Comparison of ENCODE assay signal across 8 cellular contexts in the genomic region with DNA sequence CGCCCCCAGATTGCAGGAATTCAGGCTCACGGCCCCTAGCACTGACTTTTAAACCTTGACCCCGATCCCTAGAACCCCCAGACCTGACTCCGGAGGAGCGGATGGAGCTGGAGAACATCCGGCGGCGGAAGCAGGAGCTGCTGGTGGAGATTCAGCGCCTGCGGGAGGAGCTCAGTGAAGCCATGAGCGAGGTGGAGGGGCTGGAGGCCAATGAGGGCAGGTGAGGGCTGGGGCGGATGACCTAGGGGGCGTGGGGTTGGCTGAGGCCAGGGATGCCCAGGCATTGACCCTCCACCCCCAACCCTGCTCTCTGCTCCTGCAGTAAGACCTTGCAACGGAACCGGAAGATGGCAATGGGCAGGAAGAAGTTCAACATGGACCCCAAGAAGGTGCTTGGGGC. TPM values are rescaled to one million over a fixed set of nuclear protein-coding genes. Genes with fewer than 3 reads are reported as not detected.
DNase-seq lines count a peak whose midpoint lies in the region; ATAC-seq and TF ChIP-seq lines count a peak whose summit lies in the region.

No MANE protein-coding gene starts in this region.

- peaks cover 37% of the 10 kb centered on the region for H3K79me1 ChIP-seq in mesenchymal stem cell (replicated peaks; ENCODE audit: low read length, poor library complexity, severe bottlenecking)

- H3K36me3 ChIP-seq in cardiac muscle cell (peaks cover 44% of the 10 kb centered on the region), mesenchymal stem cell (ENCODE audit: control insufficient read depth in 1 of 2, insufficient read depth in 2 of 2, low read depth in 1 of 2, low read length in 2 of 2) (peaks cover 50 to 52% of the 10 kb centered on the region in 2 experiments), urinary bladder (ENCODE audit: insufficient read depth) (peaks cover 4% of the 10 kb centered on the region)

- no peak overlapping the region for H4K91ac ChIP-seq in mesenchymal stem cell (ENCODE audit: low read length)

- H3K27me3 ChIP-seq in cardiac muscle cell = no peaks in the 10 kb centered on the region
- H3K27me3 ChIP-seq in mesenchymal stem cell (ENCODE audit: control insufficient read depth in 1 of 2, insufficient read depth in 1 of 2, low read length in 2 of 2) = no peaks in the 10 kb centered on the region

- H2AK5ac ChIP-seq in mesenchymal stem cell (ENCODE audit: low read length, severe bottlenecking) = no peak overlapping the region

- no peak overlapping the region for H2BK15ac ChIP-seq in mesenchymal stem cell (ENCODE audit: low read depth, poor library complexity, severe bottlenecking)

- no peak overlapping the region for H2BK12ac ChIP-seq in mesenchymal stem cell (ENCODE audit: low read length in 2 of 2)

- peak overlapping the region in 1 of 2 experiments; percentile 22 for H3K18ac ChIP-seq in mesenchymal stem cell (ENCODE audit: low read depth in 1 of 2, low read length in 2 of 2)

- TF ChIP-seq CTCF in cardiac muscle cell (IDR thresholded peaks at IDR 0.05; ENCODE audit: low read depth, low read length) (no peak), brain (conservative IDR thresholded peaks at IDR 0.05) (no peak)

- no peak overlapping the region for H2BK120ac ChIP-seq in mesenchymal stem cell (ENCODE audit: low read depth, low read length)

- H3K9me3 ChIP-seq in cardiac muscle cell (ENCODE audit: low read depth) (no peaks in the 10 kb centered on the region), mesenchymal stem cell (ENCODE audit: control insufficient read depth, low read length) (no peaks in the 10 kb centered on the region)

- no peak for ATAC-seq in left cardiac atrium
- ATAC-seq in HG03565 (IDR thresholded peaks at IDR 0.05; ENCODE audit: unreplicated experiment) = no peak

- H3K27me3 Mint-ChIP-seq in brain = peaks cover 4% of the 10 kb centered on the region

- H3K23ac ChIP-seq in mesenchymal stem cell (ENCODE audit: low read length in 2 of 2) = peak overlapping the region in 1 of 2 experiments; percentile 18

- 93% methylated on average over 13 of the region's 15 CpGs for WGBS in mesenchymal stem cell
- WGBS in urinary bladder = 66% methylated on average over 15 of the region's 15 CpGs

- H3K27ac ChIP-seq in cardiac muscle cell = peak overlapping the region; percentile 99
- no peak overlapping the region for H3K27ac ChIP-seq in mesenchymal stem cell (ENCODE audit: low read length, poor library complexity, severe bottlenecking)
- H3K27ac ChIP-seq in urinary bladder (ENCODE audit: low read depth) = no peak overlapping the region

- H3K4me3 ChIP-seq in cardiac muscle cell (peak overlapping the region; percentile 99), mesenchymal stem cell (ENCODE audit: insufficient read depth in 1 of 2, low read depth in 1 of 2, low read length in 2 of 2) (peak overlapping the region; percentile 84 to 87), urinary bladder (ENCODE audit: low read depth, low read length) (peak overlapping the region; percentile 80)

- peak overlapping the region; percentile 98 for H3K9ac ChIP-seq in mesenchymal stem cell (ENCODE audit: low read length)

- no peak overlapping the region for H3K14ac ChIP-seq in mesenchymal stem cell (ENCODE audit: low read length in 2 of 2)

- intact Hi-C loops in left cardiac atrium (cut with DNase I) = no loop called here

- peaks cover 45% of the 10 kb centered on the region for H3K4me1 Mint-ChIP-seq in brain

- H3K4me1 ChIP-seq in cardiac muscle cell (ENCODE audit: low read depth) (peaks cover 5% of the 10 kb centered on the region), mesenchymal stem cell (ENCODE audit: control insufficient read depth, insufficient read depth, low read depth, low read length) (peaks cover 12% of the 10 kb centered on the region), urinary bladder (ENCODE audit: insufficient read depth) (no peaks in the 10 kb centered on the region)

- H3K4me3 Mint-ChIP-seq in brain = peak overlapping the region; percentile 91 to 93 (median 92)

- H3K9me3 Mint-ChIP-seq in brain = no peaks in the 10 kb centered on the region

- no peak overlapping the region for H4K8ac ChIP-seq in mesenchymal stem cell (ENCODE audit: low read length)

- no peak overlapping the region for H2AFZ ChIP-seq in mesenchymal stem cell (ENCODE audit: low read depth, low read length)

- H2BK5ac ChIP-seq in mesenchymal stem cell (ENCODE audit: low read depth, low read length, poor library complexity, severe bottlenecking) = no peak overlapping the region

- DNase-seq in cardiac muscle cell (ENCODE audit: low read depth in 1 of 2, low spot score in 1 of 2) (no peak), left cardiac atrium (no peak), mesenchymal stem cell (no peak), dermis blood vessel endothelial cell (no peak), mesenteric fat pad (ENCODE audit: low spot score) (no peak)

- peak overlapping the region; percentile 73 for H3K4me2 ChIP-seq in mesenchymal stem cell (ENCODE audit: low read length, poor library complexity, severe bottlenecking)

- H3K4ac ChIP-seq in mesenchymal stem cell (ENCODE audit: low read depth in 1 of 2, low read length in 2 of 2) = no peak overlapping the region

- H3K36me3 Mint-ChIP-seq in brain = peaks cover 51% of the 10 kb centered on the region

- peak overlapping the region; percentile 65 to 93 (median 91) for H3K27ac Mint-ChIP-seq in brain

RNA-seq across cellular contexts. Expression of a gene that starts 1.1 kb away (rescaled TPM):
- total RNA-seq in cardiac muscle cell = 179 and 211 TPM in 2 replicates
- polyA plus RNA-seq in cardiac muscle cell = 103 and 138 TPM in 2 replicates
- total RNA-seq in left cardiac atrium = 10 to 100 TPM; 29.0 to 32.5 TPM
- polyA plus RNA-seq in brain (ENCODE audit: insufficient read depth, low read depth, low replicate concordance) = 108 TPM
- 47.7 TPM for polyA plus RNA-seq in mesenchymal stem cell (2013, experiment 1 of 2)
- polyA plus RNA-seq in mesenchymal stem cell (2013, experiment 2 of 2) = 45.1 TPM
- 30.6 TPM for total RNA-seq in urinary bladder
- 51.9 TPM for polyA plus RNA-seq in urinary bladder
- 63.1 and 89.0 TPM in 2 replicates for total RNA-seq in dermis blood vessel endothelial cell
- total RNA-seq in mesenteric fat pad = 34.9 TPM

RNA-seq across cellular contexts. Expression of a gene that starts 14.9 kb away (rescaled TPM):
- total RNA-seq in cardiac muscle cell = 0.56 and 1.7 TPM in 2 replicates
- 0.61 and 1.5 TPM in 2 replicates for polyA plus RNA-seq in cardiac muscle cell
- under 1 TPM; 0.27 to 0.60 TPM for total RNA-seq in left cardiac atrium
- 0.80 TPM for polyA plus RNA-seq in brain (ENCODE audit: insufficient read depth, low read depth, low replicate concordance)
- polyA plus RNA-seq in mesenchymal stem cell (2013, experiment 1 of 2) = 0.25 TPM
- polyA plus RNA-seq in mesenchymal stem cell (2013, experiment 2 of 2) = 0.21 TPM
- total RNA-seq in urinary bladder = 0.42 TPM
- 0.33 TPM for polyA plus RNA-seq in urinary bladder
- 0.33 and 0.51 TPM in 2 replicates for total RNA-seq in dermis blood vessel endothelial cell
- total RNA-seq in mesenteric fat pad = 1.0 TPM

RNA-seq across cellular contexts. Expression of a gene that starts 24.5 kb away (rescaled TPM):
- total RNA-seq in cardiac muscle cell = 24.2 and 36.5 TPM in 2 replicates
- polyA plus RNA-seq in cardiac muscle cell = 36.3 and 38.6 TPM in 2 replicates
- 10 to 100 TPM; 18.1 to 24.9 TPM for total RNA-seq in left cardiac atrium
- 20.4 TPM for polyA plus RNA-seq in brain (ENCODE audit: insufficient read depth, low read depth, low replicate concordance)
- 10.0 TPM for polyA plus RNA-seq in mesenchymal stem cell (2013, experiment 1 of 2)
- 9.0 TPM for polyA plus RNA-seq in mesenchymal stem cell (2013, experiment 2 of 2)
- total RNA-seq in urinary bladder = 13.6 TPM
- polyA plus RNA-seq in urinary bladder = 22.2 TPM
- 41.4 and 57.9 TPM in 2 replicates for total RNA-seq in dermis blood vessel endothelial cell
- 39.0 TPM for total RNA-seq in mesenteric fat pad

RNA-seq across cellular contexts. Expression of a gene that starts 41.4 kb away (rescaled TPM):
- total RNA-seq in cardiac muscle cell (3.0 and 7.4 TPM in 2 replicates), left cardiac atrium (1 to 10 TPM; 2.0 to 2.9 TPM), urinary bladder (0.42 TPM), dermis blood vessel endothelial cell (0.14 TPM in 1 of 2 replicates, not detected in the other), mesenteric fat pad (0.45 TPM)
- polyA plus RNA-seq in cardiac muscle cell (1.1 and 2.2 TPM in 2 replicates), brain (ENCODE audit: insufficient read depth, low read depth, low replicate concordance) (27.6 TPM), urinary bladder (0.72 TPM)
- 0.66 TPM for polyA plus RNA-seq in mesenchymal stem cell (2013, experiment 1 of 2)
- 0.55 TPM for polyA plus RNA-seq in mesenchymal stem cell (2013, experiment 2 of 2)
